21 cellular contexts compared by ENCODE assay signal in genomic region chr5:107400328-107400727, GRCh38.
"Had no signal": no experiment of that assay in that cellular context is flagged by ENCODE, and none has a peak within 500 bp of the region (broad histone marks: within the 10 kb centered on the region; RNA-seq: fewer than 3 reads in every experiment).

No MANE protein-coding gene starts in this region.

- H3K4me3 Mint-ChIP-seq: endodermal cell; naive thymus-derived CD8-positive, alpha-beta T cell had no signal

- ATAC-seq: foreskin keratinocyte; left cardiac atrium; left ventricle myocardium superior; naive thymus-derived CD8-positive, alpha-beta T cell had no signal

- H2AFZ ChIP-seq: hepatocyte had no signal

- H3K27ac ChIP-seq: colonic mucosa, foreskin keratinocyte, hepatocyte, right atrium auricular region, uterus had no signal

- DNase-seq: colonic mucosa; dermis blood vessel endothelial cell; endodermal cell; erythroblast; foreskin keratinocyte; head of caudate nucleus; kidney; left cardiac atrium; left ventricle myocardium superior; mesendoderm; naive thymus-derived CD8-positive, alpha-beta T cell; posterior cingulate gyrus; small intestine; stimulated activated CD4-positive, alpha-beta T cell treated with anti-CD3 and anti-CD28 coated beads, Interleukin-12 subunit alpha, Interleukin-12 subunit beta, amount 100 ng/mL, for 4 hours; stimulated activated CD4-positive, alpha-beta T cell treated with anti-CD3 and anti-CD28 coated beads, Interleukin-2, amount 100 ng/mL, for 48 hours; stimulated activated naive CD4-positive, alpha-beta T cell treated with Interleukin-2 at 50 U/mL for 16 hours; trophoblast cell; uterus had no signal

- H3K36me3 Mint-ChIP-seq: naive thymus-derived CD8-positive, alpha-beta T cell had no signal

- H3K4me1 ChIP-seq: colonic mucosa had no signal

- H3K9me3 Mint-ChIP-seq: endodermal cell; naive thymus-derived CD8-positive, alpha-beta T cell had no signal

- H3K9me3 ChIP-seq: colonic mucosa, right atrium auricular region, uterus had no signal

- H3K4me1 Mint-ChIP-seq: naive thymus-derived CD8-positive, alpha-beta T cell had no signal

- H3K4me3 ChIP-seq: colonic mucosa, hepatocyte, lung, right atrium auricular region, uterus had no signal

- H3K4me2 ChIP-seq: hepatocyte had no signal

- H3K27ac Mint-ChIP-seq: endodermal cell; naive thymus-derived CD8-positive, alpha-beta T cell had no signal

- H3K36me3 ChIP-seq: colonic mucosa, right atrium auricular region, uterus had no signal

- H3K27me3 ChIP-seq: colonic mucosa, foreskin keratinocyte, hepatocyte, right atrium auricular region, uterus had no signal
